Comparison of ENCODE assay signal across 10 cellular contexts in genomic region chr4:2799971-2800690, GRCh38. TPM values are rescaled to one million over a fixed set of nuclear protein-coding genes. Genes with fewer than 3 reads are reported as not detected.
DNase-seq lines count a peak whose midpoint lies in the region; ATAC-seq and TF ChIP-seq lines count a peak whose summit lies in the region.
"Had no signal": no experiment of that assay in that cellular context is flagged by ENCODE, and none has a peak within 500 bp of the region (broad histone marks: within the 10 kb centered on the region; RNA-seq: fewer than 3 reads in every experiment).

No MANE protein-coding gene starts in this region.

- ATAC-seq in HG03097 (IDR thresholded peaks at IDR 0.05; ENCODE audit: low FRiP score, unreplicated experiment) (no peak), GM18870 (IDR thresholded peaks at IDR 0.05; ENCODE audit: unreplicated experiment) (no peak)

- H3K27me3 ChIP-seq in CD4-positive, alpha-beta memory T cell (ENCODE audit: insufficient read depth, low read length) = no peaks in the 10 kb centered on the region
- H3K27me3 ChIP-seq in neuronal stem cell (ENCODE audit: control insufficient read depth in 3 of 3, insufficient read depth in 3 of 3, low read depth in 1 of 3, low read length in 3 of 3) = peaks cover 0 to under 1% (median 0%) of the 10 kb centered on the region in 3 experiments
- H3K27me3 ChIP-seq: SJSA1 had no signal

- peak overlapping the region; percentile 89 for H3K23ac ChIP-seq in neuronal stem cell (ENCODE audit: low read depth, low read length, poor library complexity)

- H3K4ac ChIP-seq in neuronal stem cell (ENCODE audit: low read length) = peak overlapping the region; percentile 32

- WGBS in neuronal stem cell (ENCODE audit: extremely low coverage in 2 of 2, insufficient read length in 2 of 2, insufficient replicate concordance in 1 of 2), 2 donors = no CpG with 5 or more reads among the region's 23 CpGs

- H2BK15ac ChIP-seq in neuronal stem cell (ENCODE audit: low read length) = peak overlapping the region; percentile 11

- CTCF ChIA-PET in CD4-positive, alpha-beta memory T cell (lab: Charles Lee; ENCODE audit: partially characterized antibody) = interaction anchor here (1.1 to 1.6 kb wide), 2 partner anchors 13 to 35 kb away, joined by 3 read pairs; no protein-coding TSS in a partner anchor
- CTCF ChIA-PET in RWPE1 (lab: Yijun Ruan, JAX) = interaction anchor here (1.0 kb wide), 1 partner anchor 54 kb away, joined by 4 read pairs; no protein-coding TSS in a partner anchor

- H3K27ac ChIP-seq in CD4-positive, alpha-beta memory T cell (ENCODE audit: low read depth, low read length) = peak overlapping the region; percentile 74
- H3K27ac ChIP-seq in RWPE1 = peak overlapping the region; percentile 99
- no peak overlapping the region for H3K27ac ChIP-seq in neuronal stem cell (replicated peaks; ENCODE audit: low read length)

- POLR2A ChIA-PET in CD4-positive, alpha-beta memory T cell (lab: Charles Lee; ENCODE audit: partially characterized antibody) = interaction anchor here (1.0 to 6.2 kb wide), 3 partner anchors 12 to 36 kb away, joined by 3 to 77 read pairs (median 18); no protein-coding TSS in a partner anchor
- POLR2A ChIA-PET in RWPE1 (lab: Yijun Ruan, JAX; ENCODE audit: low non-redundant PET) = no interaction called here

- no peaks in the 10 kb centered on the region for H3K79me1 ChIP-seq in neuronal stem cell (ENCODE audit: low read depth, low read length)

- no peaks in the 10 kb centered on the region for H3K27me3 Mint-ChIP-seq in CD4-positive, alpha-beta memory T cell

- H3K18ac ChIP-seq in neuronal stem cell (ENCODE audit: low read length) = peak overlapping the region; percentile 84

- no peak overlapping the region for H3K4me2 ChIP-seq in neuronal stem cell (ENCODE audit: insufficient read depth, low read length, poor library complexity, severe bottlenecking)

- H3K9me3 Mint-ChIP-seq in CD4-positive, alpha-beta memory T cell = no peaks in the 10 kb centered on the region

- no peaks in the 10 kb centered on the region for H3K36me3 ChIP-seq in CD4-positive, alpha-beta memory T cell (ENCODE audit: insufficient read depth, low read length)
- no peaks in the 10 kb centered on the region for H3K36me3 ChIP-seq in neuronal stem cell (replicated peaks in 1 of 2; ENCODE audit: control insufficient read depth in 2 of 2, insufficient read depth in 2 of 2, low read length in 2 of 2)
- H3K36me3 ChIP-seq: SJSA1 had no signal

- no peak overlapping the region for H2BK120ac ChIP-seq in neuronal stem cell (ENCODE audit: low read depth, low read length)

- peaks cover 19 to 61% (median 33%) of the 10 kb centered on the region in 4 donors for H3K4me1 Mint-ChIP-seq in CD4-positive, alpha-beta memory T cell

- H3K4me3 ChIP-seq in CD4-positive, alpha-beta memory T cell (ENCODE audit: low read length in 2 of 2) = peak overlapping the region in 1 of 2 donors; percentile 17
- H3K4me3 ChIP-seq in epithelial cell of esophagus (ENCODE audit: low read length) (no peak overlapping the region), neuronal stem cell (ENCODE audit: low read length in 2 of 2) (peak overlapping the region in 1 of 2 donors; percentile 53)
- H3K4me3 ChIP-seq: SJSA1 had no signal

- H2BK12ac ChIP-seq in neuronal stem cell (ENCODE audit: low read length) = peak overlapping the region; percentile 19

- H3K4me3 Mint-ChIP-seq in CD4-positive, alpha-beta memory T cell = peak overlapping the region; percentile 69 to 93 (median 81)

- H3K27ac Mint-ChIP-seq in CD4-positive, alpha-beta memory T cell = peak overlapping the region in 6 of 7 donors; percentile 4 to 93 (median 74)

- peak in 1 of 5 donors; percentile 31 for DNase-seq in CD4-positive, alpha-beta memory T cell
- DNase-seq in RWPE1 (ENCODE audit: low spot score) (no peak), epithelial cell of esophagus (ENCODE audit: low read depth) (peak; percentile 39), neuronal stem cell (ENCODE audit: low spot score) (no peak), NCI-H2227 treated with DMSO at 0.1 percent for 48 hours (lab: John Stamatoyannopoulos, UW) (no peak), COR-L47 (lab: John Stamatoyannopoulos, UW) (no peak)
- DNase-seq: effector CD8-positive, alpha-beta T cell had no signal

- peak overlapping the region; percentile 67 for H3K14ac ChIP-seq in neuronal stem cell (ENCODE audit: low read length)

- intact Hi-C loops in CD4-positive, alpha-beta memory T cell (cut with micrococcal nuclease) = loop anchor here (2.0 to 5.0 kb wide), 2 partner anchors 15 to 37 kb away; no protein-coding TSS in a partner anchor

- no peaks in the 10 kb centered on the region for H3K36me3 Mint-ChIP-seq in CD4-positive, alpha-beta memory T cell

- H4K91ac ChIP-seq in neuronal stem cell (ENCODE audit: low read depth, low read length, poor library complexity) = no peak overlapping the region

- H2AK5ac ChIP-seq in neuronal stem cell (ENCODE audit: low read depth, low read length) = peak overlapping the region; percentile 98

- TF ChIP-seq CTCF in RWPE1 (conservative IDR thresholded peaks at IDR 0.05; ENCODE audit: low read depth) (0 out of 2 replicates have a peak, but pooled peaks have one; percentile 16), epithelial cell of esophagus (IDR thresholded peaks at IDR 0.05; ENCODE audit: insufficient read depth, low read depth, low read length, missing control alignments) (no peak)

- no peak overlapping the region for H4K8ac ChIP-seq in neuronal stem cell (ENCODE audit: low read depth, low read length)

- no peaks in the 10 kb centered on the region for H3K9me3 ChIP-seq in CD4-positive, alpha-beta memory T cell (ENCODE audit: control insufficient read depth in 1 of 2, low read length in 2 of 2)
- peaks cover 0 to 2% of the 10 kb centered on the region in 2 donors for H3K9me3 ChIP-seq in neuronal stem cell (replicated peaks in 1 of 2; ENCODE audit: control insufficient read depth in 2 of 2, insufficient read depth in 1 of 2, low read depth in 1 of 2, low read length in 2 of 2)
- H3K9me3 ChIP-seq: SJSA1 had no signal

- peak overlapping the region; percentile 58 for H2BK5ac ChIP-seq in neuronal stem cell (ENCODE audit: low read length)

- H3K4me1 ChIP-seq in CD4-positive, alpha-beta memory T cell (ENCODE audit: insufficient read depth, low read length) = peaks cover 53% of the 10 kb centered on the region
- H3K4me1 ChIP-seq in neuronal stem cell (ENCODE audit: control insufficient read depth in 2 of 2, insufficient read depth in 1 of 2, low read depth in 1 of 2, low read length in 2 of 2) = peaks cover 16 to 33% of the 10 kb centered on the region in 2 donors

- peak overlapping the region; percentile 63 for H3K9ac ChIP-seq in neuronal stem cell (ENCODE audit: low read depth, low read length, poor library complexity)

- H2AFZ ChIP-seq in neuronal stem cell (ENCODE audit: low read length) = peak overlapping the region; percentile 89

RNA-seq across cellular contexts. Expression of gene SH3BP2, which starts 7.2 kb away (rescaled TPM):
- 10 to 100 TPM; 37.9 to 44.3 TPM for total RNA-seq in CD4-positive, alpha-beta memory T cell
- 10 to 100 TPM in 1 of 2 donors, 1 to 10 TPM in 1; 3.8 to 16.3 TPM for polyA plus RNA-seq in CD4-positive, alpha-beta memory T cell
- 8.1 TPM for polyA plus RNA-seq in neuronal stem cell (2013, experiment 1 of 2)
- 8.7 TPM for polyA plus RNA-seq in neuronal stem cell (2013, experiment 2 of 2)

RNA-seq across cellular contexts. Expression of gene ADD1, which starts 43.5 kb away (rescaled TPM):
- total RNA-seq in CD4-positive, alpha-beta memory T cell = 100 to 1,000 TPM; 289 to 293 TPM
- 100 to 1,000 TPM; 159 to 171 TPM for polyA plus RNA-seq in CD4-positive, alpha-beta memory T cell
- 169 TPM for polyA plus RNA-seq in neuronal stem cell (2013, experiment 1 of 2)
- polyA plus RNA-seq in neuronal stem cell (2013, experiment 2 of 2) = 159 TPM

RNA-seq across cellular contexts. Expression of gene TNIP2, which starts 44.0 kb away (rescaled TPM):
- total RNA-seq in CD4-positive, alpha-beta memory T cell = 10 to 100 TPM; 50.0 to 50.5 TPM
- polyA plus RNA-seq in CD4-positive, alpha-beta memory T cell = 10 to 100 TPM; 45.8 to 48.5 TPM
- polyA plus RNA-seq in neuronal stem cell (2013, experiment 1 of 2) = 14.8 TPM
- 15.1 TPM for polyA plus RNA-seq in neuronal stem cell (2013, experiment 2 of 2)
